ENCODE assay signal across 26 cellular contexts in genomic region chr2:190380962-190381412, GRCh38.
"Had no signal": no experiment of that assay in that cellular context is flagged by ENCODE, and none has a peak within 500 bp of the region (broad histone marks: within the 10 kb centered on the region; RNA-seq: fewer than 3 reads in every experiment).

No MANE protein-coding gene starts in this region.

- H3K9me3 ChIP-seq: adrenal gland, breast epithelium had no signal

- H3K36me3 ChIP-seq: adrenal gland, breast epithelium had no signal

- H2AFZ ChIP-seq: PC-9 had no signal

- H3K27me3 ChIP-seq: adrenal gland, breast epithelium had no signal

- H3K9me3 Mint-ChIP-seq: activated CD4-positive, alpha-beta memory T cell treated with anti-CD3 and anti-CD28 coated beads for 36 hours; activated CD4-positive, alpha-beta T cell treated with anti-CD3 and anti-CD28 coated beads, Interleukin-2, amount 10 ng/mL, durations not matched to agents 7 days and 5 days; activated naive CD4-positive, alpha-beta T cell treated with anti-CD3 and anti-CD28 coated beads, Interleukin-2, amount 10 ng/mL, durations not matched to agents 7 days and 5 days; activated naive CD8-positive, alpha-beta T cell treated with anti-CD3 and anti-CD28 coated beads, Interleukin-2, amount 10 ng/mL, durations not matched to agents 7 days and 5 days; activated T-cell treated with anti-CD3 and anti-CD28 coated beads, Interleukin-2, amount 50 U/mL, for 72 hours; activated T-helper 2 cell treated with anti-CD3 and anti-CD28 coated beads, Interferon-gamma antibody, Interleukin-2, Interleukin-4, amounts not matched to agents 10 μg/mL and 5 μg/mL and 100 μg/mL, durations not matched to agents 14 hours and 24 hours and 36 hours had no signal

- H3K4me1 ChIP-seq: adrenal gland, breast epithelium had no signal

- H3K36me3 Mint-ChIP-seq: activated CD4-positive, alpha-beta memory T cell treated with anti-CD3 and anti-CD28 coated beads for 36 hours; activated naive CD4-positive, alpha-beta T cell treated with anti-CD3 and anti-CD28 coated beads, Interleukin-2, amount 10 ng/mL, durations not matched to agents 7 days and 5 days; activated naive CD8-positive, alpha-beta T cell treated with anti-CD3 and anti-CD28 coated beads, Interleukin-2, amount 10 ng/mL, durations not matched to agents 7 days and 5 days had no signal

- H3K4me2 ChIP-seq: PC-9 had no signal

- H3K4me1 Mint-ChIP-seq: activated CD4-positive, alpha-beta T cell treated with anti-CD3 and anti-CD28 coated beads, Interleukin-2, amount 10 ng/mL, durations not matched to agents 7 days and 5 days; activated naive CD4-positive, alpha-beta T cell treated with anti-CD3 and anti-CD28 coated beads, Interleukin-2, amount 10 ng/mL, durations not matched to agents 7 days and 5 days; activated naive CD8-positive, alpha-beta T cell treated with anti-CD3 and anti-CD28 coated beads, Interleukin-2, amount 10 ng/mL, durations not matched to agents 7 days and 5 days had no signal

- H3K4me3 ChIP-seq: adrenal gland, breast epithelium, PC-9 had no signal

- H3K27me3 Mint-ChIP-seq: activated CD4-positive, alpha-beta memory T cell treated with anti-CD3 and anti-CD28 coated beads for 36 hours; activated CD4-positive, alpha-beta T cell treated with anti-CD3 and anti-CD28 coated beads, Interleukin-2, amount 10 ng/mL, durations not matched to agents 7 days and 5 days; activated naive CD8-positive, alpha-beta T cell treated with anti-CD3 and anti-CD28 coated beads, Interleukin-2, amount 10 ng/mL, durations not matched to agents 7 days and 5 days; T-helper 17 cell had no signal

- DNase-seq: activated CD4-positive, alpha-beta memory T cell treated with anti-CD3 and anti-CD28 coated beads for 36 hours; activated CD4-positive, alpha-beta T cell treated with anti-CD3 and anti-CD28 coated beads, Interleukin-2, amount 10 ng/mL, durations not matched to agents 7 days and 5 days; activated CD4-positive, CD25-positive, alpha-beta regulatory T cell; activated CD8-positive, alpha-beta memory T cell treated with anti-CD3 and anti-CD28 coated beads for 24 hours; activated gamma-delta T cell treated with Interleukin-2 at 50 U/mL for 16 hours; activated naive CD4-positive, alpha-beta T cell treated with anti-CD3 and anti-CD28 coated beads, Interleukin-2, amount 10 ng/mL, durations not matched to agents 7 days and 5 days; activated naive CD8-positive, alpha-beta T cell treated with anti-CD3 and anti-CD28 coated beads, Interleukin-2, amount 10 ng/mL, durations not matched to agents 7 days and 5 days; activated T-cell treated with anti-CD3 and anti-CD28 coated beads for 4 hours; activated T-cell treated with anti-CD3 and anti-CD28 coated beads, Interleukin-2, amount 50 U/mL, for 72 hours; adrenal gland; anterior cingulate cortex; caudate nucleus; Karpas-422; MM.1S; NCI-H1105 treated with DMSO at 0.1 percent for 48 hours; NCI-H1436 treated with DMSO at 0.1 percent for 48 hours; NCI-H187; NCI-H2081; NCI-H510A treated with DMSO at 0.1 percent for 48 hours; NCI-H69; PC-9; SHP77 treated with DMSO at 0.1 percent for 48 hours; T-helper 17 cell; T-helper 9 cell had no signal

- H3K4me3 Mint-ChIP-seq: activated CD4-positive, alpha-beta memory T cell treated with anti-CD3 and anti-CD28 coated beads for 36 hours; activated CD4-positive, alpha-beta T cell treated with anti-CD3 and anti-CD28 coated beads, Interleukin-2, amount 10 ng/mL, durations not matched to agents 7 days and 5 days; activated naive CD4-positive, alpha-beta T cell treated with anti-CD3 and anti-CD28 coated beads, Interleukin-2, amount 10 ng/mL, durations not matched to agents 7 days and 5 days; activated naive CD8-positive, alpha-beta T cell treated with anti-CD3 and anti-CD28 coated beads, Interleukin-2, amount 10 ng/mL, durations not matched to agents 7 days and 5 days; activated T-cell treated with anti-CD3 and anti-CD28 coated beads, Interleukin-2, amount 50 U/mL, for 72 hours; T-helper 17 cell had no signal

- ATAC-seq: activated T-cell treated with anti-CD3 and anti-CD28 coated beads, Interleukin-2, amount 50 U/mL, for 72 hours; T-helper 17 cell had no signal

- H3K27ac ChIP-seq: adrenal gland, breast epithelium, PC-9 had no signal
